22 cellular contexts compared by ENCODE assay signal in the genomic region with DNA sequence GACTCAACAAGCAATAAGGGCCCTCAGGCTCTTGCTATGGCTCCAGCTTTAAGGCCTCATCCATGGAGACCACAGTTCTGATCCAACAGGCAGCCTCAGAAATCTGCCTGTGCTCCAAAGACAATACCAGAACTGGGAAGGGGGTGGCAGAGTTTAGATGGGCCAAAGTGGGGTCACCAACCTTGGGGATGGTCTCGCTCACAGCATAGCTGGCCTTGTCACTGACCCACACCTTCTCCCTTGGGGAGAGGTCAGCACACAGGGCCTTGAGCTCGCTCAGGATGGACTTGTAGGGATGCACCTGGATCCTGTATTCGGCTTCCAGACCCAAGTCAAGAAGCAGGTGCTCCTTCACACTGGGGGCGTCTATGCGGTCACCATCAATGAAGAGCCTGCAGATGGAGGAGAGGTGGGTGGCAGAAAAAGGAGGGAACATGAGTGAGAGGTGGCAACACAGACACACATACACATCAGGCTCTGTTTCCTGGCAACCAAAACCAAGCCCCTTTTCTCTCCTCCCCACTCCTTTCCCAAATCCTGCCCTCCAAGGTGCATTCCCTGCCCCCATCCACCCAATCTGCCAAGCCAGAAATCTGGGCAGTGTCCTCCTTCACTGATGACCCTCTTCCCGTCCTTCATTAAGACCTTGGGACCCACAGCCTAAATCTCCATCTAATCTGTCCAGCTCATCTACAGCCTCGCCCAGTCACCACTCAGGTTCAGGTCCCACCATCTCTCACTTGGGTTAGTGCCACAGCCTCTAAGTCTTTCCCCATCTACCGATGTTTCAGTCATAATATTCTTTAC.
"Had no signal": no experiment of that assay in that cellular context is flagged by ENCODE, and none has a peak within 500 bp of the region (broad histone marks: within the 10 kb centered on the region; RNA-seq: fewer than 3 reads in every experiment).

No MANE protein-coding gene starts in this region.

- H3K4me3 Mint-ChIP-seq: activated CD4-positive, alpha-beta T cell treated with anti-CD3 and anti-CD28 coated beads, Interleukin-2, amount 10 ng/mL, durations not matched to agents 7 days and 5 days; activated CD8-positive, alpha-beta T cell treated with anti-CD3 and anti-CD28 coated beads for 36 hours; activated naive CD8-positive, alpha-beta T cell treated with anti-CD3 and anti-CD28 coated beads, Interleukin-2, amount 10 ng/mL, durations not matched to agents 7 days and 5 days; naive thymus-derived CD4-positive, alpha-beta T cell; neural crest cell; T-cell; T-helper 2 cell treated with Interferon-gamma antibody and Interleukin-4, amounts not matched to agents 5 μg/mL and 100 μg/mL, for 36 hours had no signal

- H3K27ac ChIP-seq: colonic mucosa, lower lobe of right lung, spleen, thyroid gland, WERI-Rb-1 had no signal

- ATAC-seq: activated CD8-positive, alpha-beta T cell treated with anti-CD3 and anti-CD28 coated beads for 36 hours; lower lobe of right lung; naive thymus-derived CD4-positive, alpha-beta T cell; T-cell had no signal

- H3K9me3 Mint-ChIP-seq: activated CD4-positive, alpha-beta T cell treated with anti-CD3 and anti-CD28 coated beads, Interleukin-2, amount 10 ng/mL, durations not matched to agents 7 days and 5 days; activated CD8-positive, alpha-beta T cell treated with anti-CD3 and anti-CD28 coated beads for 36 hours; activated naive CD8-positive, alpha-beta T cell treated with anti-CD3 and anti-CD28 coated beads, Interleukin-2, amount 10 ng/mL, durations not matched to agents 7 days and 5 days; naive thymus-derived CD4-positive, alpha-beta T cell; neural crest cell; T-cell; T-helper 2 cell treated with Interferon-gamma antibody and Interleukin-4, amounts not matched to agents 5 μg/mL and 100 μg/mL, for 36 hours had no signal

- DNase-seq: activated CD4-positive, alpha-beta T cell treated with anti-CD3 and anti-CD28 coated beads, Interleukin-2, amount 10 ng/mL, durations not matched to agents 7 days and 5 days; activated CD4-positive, CD25-positive, alpha-beta regulatory T cell treated with anti-CD3 and anti-CD28 coated beads, Interleukin-2, amount 50 U/mL, for 72 hours; activated CD8-positive, alpha-beta T cell treated with anti-CD3 and anti-CD28 coated beads for 36 hours; activated naive CD4-positive, alpha-beta T cell treated with Interleukin-2 at 50 U/mL for 16 hours; activated naive CD8-positive, alpha-beta T cell treated with anti-CD3 and anti-CD28 coated beads, Interleukin-2, amount 10 ng/mL, durations not matched to agents 7 days and 5 days; activated T-cell treated with anti-CD3 and anti-CD28 coated beads, Interleukin-2, amount 50 U/mL, for 1 hour; colonic mucosa; heart right ventricle; kidney; lower lobe of right lung; mesendoderm; naive thymus-derived CD4-positive, alpha-beta T cell; retina; spleen; stimulated activated CD4-positive, alpha-beta T cell treated with anti-CD3 and anti-CD28 coated beads, Interleukin-4, amount 100 ng/mL, for 24 hours; stimulated activated naive CD4-positive, alpha-beta T cell treated with Interleukin-2 at 50 U/mL for 16 hours; T-cell; thyroid gland; WERI-Rb-1 had no signal

- H3K9me3 ChIP-seq: colonic mucosa, heart right ventricle, lower lobe of right lung, spleen, thyroid gland had no signal

- H3K27ac Mint-ChIP-seq: activated CD4-positive, alpha-beta T cell treated with anti-CD3 and anti-CD28 coated beads, Interleukin-2, amount 10 ng/mL, durations not matched to agents 7 days and 5 days; activated CD8-positive, alpha-beta T cell treated with anti-CD3 and anti-CD28 coated beads for 36 hours; progenitor cell of endocrine pancreas; T-cell had no signal

- H3K4me3 ChIP-seq: colonic mucosa, lower lobe of right lung, spleen, thyroid gland had no signal

- H3K27me3 Mint-ChIP-seq: activated CD4-positive, alpha-beta T cell treated with anti-CD3 and anti-CD28 coated beads, Interleukin-2, amount 10 ng/mL, durations not matched to agents 7 days and 5 days; activated CD8-positive, alpha-beta T cell treated with anti-CD3 and anti-CD28 coated beads for 36 hours; activated naive CD8-positive, alpha-beta T cell treated with anti-CD3 and anti-CD28 coated beads, Interleukin-2, amount 10 ng/mL, durations not matched to agents 7 days and 5 days; naive thymus-derived CD4-positive, alpha-beta T cell; progenitor cell of endocrine pancreas; T-cell had no signal

- H3K4me1 ChIP-seq: colonic mucosa had no signal

- H3K27me3 ChIP-seq: colonic mucosa, heart right ventricle, spleen, thyroid gland had no signal
